8 cellular contexts compared by ENCODE assay signal in genomic region chr6:7974932-7975763, GRCh38.
A peak's percentile ranks its signal among the peaks of the same experiment; 100 is the strongest.
DNase-seq lines count a peak whose midpoint lies in the region; ATAC-seq and TF ChIP-seq lines count a peak whose summit lies in the region.

No MANE protein-coding gene starts in this region.

- no peaks in the 10 kb centered on the region for H3K9me3 Mint-ChIP-seq in natural killer cell treated with Interleukin-12 subunit alpha and Interleukin-12 subunit beta and Interleukin-15 and Interleukin-18, amount 100 ng/mL, for 72 hours
- H3K9me3 Mint-ChIP-seq in glutamatergic neuron (ENCODE audit: unreplicated experiment): peaks cover 1% of the 10 kb centered on the region
- H3K9me3 Mint-ChIP-seq in activated CD4-positive, alpha-beta T cell treated with anti-CD3 and anti-CD28 coated beads for 36 hours (ENCODE audit: low read depth): peaks cover 4% of the 10 kb centered on the region

- TF ChIP-seq CTCF in glutamatergic neuron (IDR thresholded peaks at IDR 0.05; ENCODE audit: partially characterized antibody, unreplicated experiment): no peak

- intact Hi-C loops in activated CD4-positive, alpha-beta T cell treated with anti-CD3 and anti-CD28 coated beads for 36 hours (cut with DNase I, micrococcal nuclease): no loop called here

- CTCF ChIA-PET in activated CD4-positive, alpha-beta T cell treated with anti-CD3 and anti-CD28 coated beads for 36 hours (lab: Charles Lee): no interaction called here

- no peaks in the 10 kb centered on the region for H3K36me3 Mint-ChIP-seq in natural killer cell treated with Interleukin-12 subunit alpha and Interleukin-12 subunit beta and Interleukin-15 and Interleukin-18, amount 100 ng/mL, for 72 hours
- H3K36me3 Mint-ChIP-seq in glutamatergic neuron (ENCODE audit: unreplicated experiment): no peaks in the 10 kb centered on the region
- peaks cover 3% of the 10 kb centered on the region for H3K36me3 Mint-ChIP-seq in activated CD4-positive, alpha-beta T cell treated with anti-CD3 and anti-CD28 coated beads for 36 hours (ENCODE audit: low read depth)

- DNase-seq in NCI-H2171 treated with DMSO at 0.1 percent for 48 hours (lab: John Stamatoyannopoulos, UW) (peak; percentile 2), NCI-H2171 (lab: John Stamatoyannopoulos, UW) (no peak), RPMI7951 (ENCODE audit: low read depth) (peak; percentile 99), fibroblast of gingiva (ENCODE audit: low read depth) (peak; percentile 27), glutamatergic neuron (no peak), NCI-H2107 (lab: John Stamatoyannopoulos, UW) (no peak)
- no peak for DNase-seq in natural killer cell treated with Interleukin-12 subunit alpha and Interleukin-12 subunit beta and Interleukin-15 and Interleukin-18, amount 100 ng/mL, for 72 hours (ENCODE audit: low spot score)
- DNase-seq in activated CD4-positive, alpha-beta T cell treated with anti-CD3 and anti-CD28 coated beads for 36 hours: no peak

- ATAC-seq in natural killer cell treated with Interleukin-12 subunit alpha and Interleukin-12 subunit beta and Interleukin-15 and Interleukin-18, amount 100 ng/mL, for 72 hours: peak in 1 of 2 donors; percentile 41
- no peak for ATAC-seq in activated CD4-positive, alpha-beta T cell treated with anti-CD3 and anti-CD28 coated beads for 36 hours

- H3K4me1 Mint-ChIP-seq in natural killer cell treated with Interleukin-12 subunit alpha and Interleukin-12 subunit beta and Interleukin-15 and Interleukin-18, amount 100 ng/mL, for 72 hours (ENCODE audit: low read depth in 2 of 2): peaks cover 0 to 2% of the 10 kb centered on the region in 2 donors
- H3K4me1 Mint-ChIP-seq in glutamatergic neuron (ENCODE audit: low read depth, unreplicated experiment): no peaks in the 10 kb centered on the region
- peaks cover 4% of the 10 kb centered on the region for H3K4me1 Mint-ChIP-seq in activated CD4-positive, alpha-beta T cell treated with anti-CD3 and anti-CD28 coated beads for 36 hours

- peak overlapping the region; percentile 19 for H3K4me3 Mint-ChIP-seq in natural killer cell treated with Interleukin-12 subunit alpha and Interleukin-12 subunit beta and Interleukin-15 and Interleukin-18, amount 100 ng/mL, for 72 hours
- H3K4me3 Mint-ChIP-seq in glutamatergic neuron (ENCODE audit: unreplicated experiment): no peak overlapping the region
- H3K4me3 Mint-ChIP-seq in activated CD4-positive, alpha-beta T cell treated with anti-CD3 and anti-CD28 coated beads for 36 hours: no peak overlapping the region

- no peak overlapping the region for H3K27ac Mint-ChIP-seq in natural killer cell treated with Interleukin-12 subunit alpha and Interleukin-12 subunit beta and Interleukin-15 and Interleukin-18, amount 100 ng/mL, for 72 hours
- no peak overlapping the region for H3K27ac Mint-ChIP-seq in glutamatergic neuron (ENCODE audit: unreplicated experiment)
- H3K27ac Mint-ChIP-seq in activated CD4-positive, alpha-beta T cell treated with anti-CD3 and anti-CD28 coated beads for 36 hours: no peak overlapping the region

- POLR2A ChIA-PET in activated CD4-positive, alpha-beta T cell treated with anti-CD3 and anti-CD28 coated beads for 36 hours (lab: Charles Lee): no interaction called here

- H3K27me3 Mint-ChIP-seq in natural killer cell treated with Interleukin-12 subunit alpha and Interleukin-12 subunit beta and Interleukin-15 and Interleukin-18, amount 100 ng/mL, for 72 hours: peaks cover 14 to 15% of the 10 kb centered on the region in 2 donors
- H3K27me3 Mint-ChIP-seq in glutamatergic neuron (ENCODE audit: unreplicated experiment): no peaks in the 10 kb centered on the region
- H3K27me3 Mint-ChIP-seq in activated CD4-positive, alpha-beta T cell treated with anti-CD3 and anti-CD28 coated beads for 36 hours: peaks cover 13% of the 10 kb centered on the region

Comparison
In these comparisons a context has a peak if more than half of its experiments do, and no peak if none do; other contexts are left out.
1. DNase-seq: peak in NCI-H2171 treated with DMSO at 0.1 percent for 48 hours (single experiment), RPMI7951 (single experiment) and fibroblast of gingiva (single experiment); none in NCI-H2171 (single experiment), natural killer cell treated with Interleukin-12 subunit alpha and Interleukin-12 subunit beta and Interleukin-15 and Interleukin-18, amount 100 ng/mL, for 72 hours (single experiment), glutamatergic neuron (single experiment), activated CD4-positive, alpha-beta T cell treated with anti-CD3 and anti-CD28 coated beads for 36 hours (single experiment) and NCI-H2107 (single experiment).